Comparison of ENCODE assay signal across 9 cellular contexts in genomic region chr9:112348993-112349333, GRCh38. TPM values are rescaled to one million over a fixed set of nuclear protein-coding genes. Genes with fewer than 3 reads are reported as not detected.
DNase-seq lines count a peak whose midpoint lies in the region; ATAC-seq lines count a peak whose summit lies in the region.
"Had no signal": no experiment of that assay in that cellular context is flagged by ENCODE, and none has a peak within 500 bp of the region (broad histone marks: within the 10 kb centered on the region; RNA-seq: fewer than 3 reads in every experiment).

No MANE protein-coding gene starts in this region.

- H3K27ac Mint-ChIP-seq in CD4-positive, alpha-beta memory T cell: peak overlapping the region in 1 of 7 donors; percentile 67
- H3K27ac Mint-ChIP-seq in natural killer cell treated with Interleukin-12 subunit alpha and Interleukin-12 subunit beta and Interleukin-15 and Interleukin-18, amount 100 ng/mL, for 72 hours: peak overlapping the region; percentile 34 to 78

- peak overlapping the region; percentile 52 to 85 (median 78) for H3K4me3 Mint-ChIP-seq in CD4-positive, alpha-beta memory T cell
- peak overlapping the region; percentile 76 for H3K4me3 Mint-ChIP-seq in natural killer cell treated with Interleukin-12 subunit alpha and Interleukin-12 subunit beta and Interleukin-15 and Interleukin-18, amount 100 ng/mL, for 72 hours

- H3K9me3 Mint-ChIP-seq in CD4-positive, alpha-beta memory T cell: no peaks in the 10 kb centered on the region
- no peaks in the 10 kb centered on the region for H3K9me3 Mint-ChIP-seq in natural killer cell treated with Interleukin-12 subunit alpha and Interleukin-12 subunit beta and Interleukin-15 and Interleukin-18, amount 100 ng/mL, for 72 hours

- CTCF ChIA-PET in CD4-positive, alpha-beta memory T cell (lab: Charles Lee; ENCODE audit: partially characterized antibody): no interaction called here

- H3K4me3 ChIP-seq in CD4-positive, alpha-beta memory T cell (ENCODE audit: low read length in 2 of 2): no peak overlapping the region

- no peaks in the 10 kb centered on the region for H3K36me3 ChIP-seq in CD4-positive, alpha-beta memory T cell (ENCODE audit: insufficient read depth, low read length)

- H3K4me1 ChIP-seq in CD4-positive, alpha-beta memory T cell (ENCODE audit: insufficient read depth, low read length): peaks cover 11% of the 10 kb centered on the region

- no peaks in the 10 kb centered on the region for H3K9me3 ChIP-seq in CD4-positive, alpha-beta memory T cell (ENCODE audit: control insufficient read depth in 1 of 2, low read length in 2 of 2)

- H3K4me1 Mint-ChIP-seq in CD4-positive, alpha-beta memory T cell: peaks cover 5 to 14% (median 9%) of the 10 kb centered on the region in 4 donors
- H3K4me1 Mint-ChIP-seq in natural killer cell treated with Interleukin-12 subunit alpha and Interleukin-12 subunit beta and Interleukin-15 and Interleukin-18, amount 100 ng/mL, for 72 hours (ENCODE audit: low read depth in 2 of 2): peaks cover 9 to 10% of the 10 kb centered on the region in 2 donors

- ATAC-seq in natural killer cell treated with Interleukin-12 subunit alpha and Interleukin-12 subunit beta and Interleukin-15 and Interleukin-18, amount 100 ng/mL, for 72 hours: no peak
- no peak for ATAC-seq in GM21737 (IDR thresholded peaks at IDR 0.05; ENCODE audit: unreplicated experiment)

- H3K27me3 Mint-ChIP-seq in CD4-positive, alpha-beta memory T cell: peaks cover 2 to 3% of the 10 kb centered on the region in 2 donors
- H3K27me3 Mint-ChIP-seq in natural killer cell treated with Interleukin-12 subunit alpha and Interleukin-12 subunit beta and Interleukin-15 and Interleukin-18, amount 100 ng/mL, for 72 hours: peaks cover 0 to 4% of the 10 kb centered on the region in 2 donors

- DNase-seq in CD4-positive, alpha-beta memory T cell: no peak
- DNase-seq in NCI-H69 (lab: John Stamatoyannopoulos, UW) (peak; percentile 68), epithelial cell of prostate (ENCODE audit: low read depth, low spot score) (no peak), OCI-M1 (lab: John Stamatoyannopoulos, UW) (no peak), DMS153 (lab: John Stamatoyannopoulos, UW) (no peak), anterior cingulate cortex (lab: John Stamatoyannopoulos, UW) (no peak)
- DNase-seq in natural killer cell treated with Interleukin-12 subunit alpha and Interleukin-12 subunit beta and Interleukin-15 and Interleukin-18, amount 100 ng/mL, for 72 hours (ENCODE audit: low spot score): no peak
- DNase-seq: NK-92 treated with Interleukin-12 subunit alpha and Interleukin-12 subunit beta, amount 100 ng/mL, for 24 hours had no signal

- no peak overlapping the region for H3K27ac ChIP-seq in CD4-positive, alpha-beta memory T cell (ENCODE audit: low read depth, low read length)
- H3K27ac ChIP-seq in epithelial cell of prostate: peak overlapping the region; percentile 32

- intact Hi-C loops in CD4-positive, alpha-beta memory T cell (cut with micrococcal nuclease): loop anchor here (1.0 to 5.0 kb wide), 3 partner anchors 15 to 252 kb away; no protein-coding TSS in a partner anchor

- no peaks in the 10 kb centered on the region for H3K27me3 ChIP-seq in CD4-positive, alpha-beta memory T cell (ENCODE audit: insufficient read depth, low read length)

- H3K36me3 Mint-ChIP-seq in CD4-positive, alpha-beta memory T cell: no peaks in the 10 kb centered on the region
- H3K36me3 Mint-ChIP-seq in natural killer cell treated with Interleukin-12 subunit alpha and Interleukin-12 subunit beta and Interleukin-15 and Interleukin-18, amount 100 ng/mL, for 72 hours: no peaks in the 10 kb centered on the region

- POLR2A ChIA-PET in CD4-positive, alpha-beta memory T cell (lab: Charles Lee; ENCODE audit: partially characterized antibody): interaction anchor here (1.0 kb wide), 1 partner anchor 31 kb away, joined by 3 read pairs; the partner anchor contains the start of gene HSDL2

RNA-seq across cellular contexts. Expression of gene PTBP3, which starts 15.5 kb away (rescaled TPM):
- total RNA-seq in CD4-positive, alpha-beta memory T cell: 100 to 1,000 TPM; 133 to 139 TPM
- 10 to 100 TPM; 30.0 to 44.4 TPM for polyA plus RNA-seq in CD4-positive, alpha-beta memory T cell
- 100 to 1,000 TPM; 123 to 143 TPM for total RNA-seq in natural killer cell treated with Interleukin-12 subunit alpha and Interleukin-12 subunit beta and Interleukin-15 and Interleukin-18, amount 100 ng/mL, for 72 hours

RNA-seq across cellular contexts. Expression of gene HSDL2, which starts 30.9 kb away (rescaled TPM):
- total RNA-seq in CD4-positive, alpha-beta memory T cell: 10 to 100 TPM; 12.4 to 15.3 TPM
- 10 to 100 TPM; 14.8 to 21.7 TPM for polyA plus RNA-seq in CD4-positive, alpha-beta memory T cell
- 10 to 100 TPM; 15.6 to 19.6 TPM for total RNA-seq in natural killer cell treated with Interleukin-12 subunit alpha and Interleukin-12 subunit beta and Interleukin-15 and Interleukin-18, amount 100 ng/mL, for 72 hours
